Comparison of ENCODE assay signal across 1 cellular context in the genomic region with DNA sequence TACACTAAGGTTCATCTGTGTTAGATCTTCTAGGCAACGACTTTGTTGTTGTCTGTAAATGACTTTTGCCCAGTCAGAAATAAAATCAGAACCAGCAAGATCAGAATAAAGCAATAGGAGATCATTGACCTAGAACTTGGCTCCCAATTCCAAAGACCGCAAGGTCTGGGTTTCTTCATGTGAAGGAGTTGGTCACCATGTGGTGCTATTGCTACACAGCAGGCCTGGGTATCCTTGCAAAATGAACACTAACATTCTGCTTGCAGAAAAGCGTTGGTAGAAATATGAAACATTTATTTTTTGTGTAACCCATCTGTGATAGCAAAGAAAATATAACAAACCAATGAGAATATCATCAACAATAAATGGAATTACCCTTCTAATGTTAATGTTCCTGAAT.
TF ChIP-seq lines count a peak whose summit lies in the region.

No MANE protein-coding gene starts in this region.

TF ChIP-seq in GM23338, 12 proteins besides CTCF, POLR2A, EP300 and RAD21 (continued from another document):
- TF ChIP-seq, protein P1, sequence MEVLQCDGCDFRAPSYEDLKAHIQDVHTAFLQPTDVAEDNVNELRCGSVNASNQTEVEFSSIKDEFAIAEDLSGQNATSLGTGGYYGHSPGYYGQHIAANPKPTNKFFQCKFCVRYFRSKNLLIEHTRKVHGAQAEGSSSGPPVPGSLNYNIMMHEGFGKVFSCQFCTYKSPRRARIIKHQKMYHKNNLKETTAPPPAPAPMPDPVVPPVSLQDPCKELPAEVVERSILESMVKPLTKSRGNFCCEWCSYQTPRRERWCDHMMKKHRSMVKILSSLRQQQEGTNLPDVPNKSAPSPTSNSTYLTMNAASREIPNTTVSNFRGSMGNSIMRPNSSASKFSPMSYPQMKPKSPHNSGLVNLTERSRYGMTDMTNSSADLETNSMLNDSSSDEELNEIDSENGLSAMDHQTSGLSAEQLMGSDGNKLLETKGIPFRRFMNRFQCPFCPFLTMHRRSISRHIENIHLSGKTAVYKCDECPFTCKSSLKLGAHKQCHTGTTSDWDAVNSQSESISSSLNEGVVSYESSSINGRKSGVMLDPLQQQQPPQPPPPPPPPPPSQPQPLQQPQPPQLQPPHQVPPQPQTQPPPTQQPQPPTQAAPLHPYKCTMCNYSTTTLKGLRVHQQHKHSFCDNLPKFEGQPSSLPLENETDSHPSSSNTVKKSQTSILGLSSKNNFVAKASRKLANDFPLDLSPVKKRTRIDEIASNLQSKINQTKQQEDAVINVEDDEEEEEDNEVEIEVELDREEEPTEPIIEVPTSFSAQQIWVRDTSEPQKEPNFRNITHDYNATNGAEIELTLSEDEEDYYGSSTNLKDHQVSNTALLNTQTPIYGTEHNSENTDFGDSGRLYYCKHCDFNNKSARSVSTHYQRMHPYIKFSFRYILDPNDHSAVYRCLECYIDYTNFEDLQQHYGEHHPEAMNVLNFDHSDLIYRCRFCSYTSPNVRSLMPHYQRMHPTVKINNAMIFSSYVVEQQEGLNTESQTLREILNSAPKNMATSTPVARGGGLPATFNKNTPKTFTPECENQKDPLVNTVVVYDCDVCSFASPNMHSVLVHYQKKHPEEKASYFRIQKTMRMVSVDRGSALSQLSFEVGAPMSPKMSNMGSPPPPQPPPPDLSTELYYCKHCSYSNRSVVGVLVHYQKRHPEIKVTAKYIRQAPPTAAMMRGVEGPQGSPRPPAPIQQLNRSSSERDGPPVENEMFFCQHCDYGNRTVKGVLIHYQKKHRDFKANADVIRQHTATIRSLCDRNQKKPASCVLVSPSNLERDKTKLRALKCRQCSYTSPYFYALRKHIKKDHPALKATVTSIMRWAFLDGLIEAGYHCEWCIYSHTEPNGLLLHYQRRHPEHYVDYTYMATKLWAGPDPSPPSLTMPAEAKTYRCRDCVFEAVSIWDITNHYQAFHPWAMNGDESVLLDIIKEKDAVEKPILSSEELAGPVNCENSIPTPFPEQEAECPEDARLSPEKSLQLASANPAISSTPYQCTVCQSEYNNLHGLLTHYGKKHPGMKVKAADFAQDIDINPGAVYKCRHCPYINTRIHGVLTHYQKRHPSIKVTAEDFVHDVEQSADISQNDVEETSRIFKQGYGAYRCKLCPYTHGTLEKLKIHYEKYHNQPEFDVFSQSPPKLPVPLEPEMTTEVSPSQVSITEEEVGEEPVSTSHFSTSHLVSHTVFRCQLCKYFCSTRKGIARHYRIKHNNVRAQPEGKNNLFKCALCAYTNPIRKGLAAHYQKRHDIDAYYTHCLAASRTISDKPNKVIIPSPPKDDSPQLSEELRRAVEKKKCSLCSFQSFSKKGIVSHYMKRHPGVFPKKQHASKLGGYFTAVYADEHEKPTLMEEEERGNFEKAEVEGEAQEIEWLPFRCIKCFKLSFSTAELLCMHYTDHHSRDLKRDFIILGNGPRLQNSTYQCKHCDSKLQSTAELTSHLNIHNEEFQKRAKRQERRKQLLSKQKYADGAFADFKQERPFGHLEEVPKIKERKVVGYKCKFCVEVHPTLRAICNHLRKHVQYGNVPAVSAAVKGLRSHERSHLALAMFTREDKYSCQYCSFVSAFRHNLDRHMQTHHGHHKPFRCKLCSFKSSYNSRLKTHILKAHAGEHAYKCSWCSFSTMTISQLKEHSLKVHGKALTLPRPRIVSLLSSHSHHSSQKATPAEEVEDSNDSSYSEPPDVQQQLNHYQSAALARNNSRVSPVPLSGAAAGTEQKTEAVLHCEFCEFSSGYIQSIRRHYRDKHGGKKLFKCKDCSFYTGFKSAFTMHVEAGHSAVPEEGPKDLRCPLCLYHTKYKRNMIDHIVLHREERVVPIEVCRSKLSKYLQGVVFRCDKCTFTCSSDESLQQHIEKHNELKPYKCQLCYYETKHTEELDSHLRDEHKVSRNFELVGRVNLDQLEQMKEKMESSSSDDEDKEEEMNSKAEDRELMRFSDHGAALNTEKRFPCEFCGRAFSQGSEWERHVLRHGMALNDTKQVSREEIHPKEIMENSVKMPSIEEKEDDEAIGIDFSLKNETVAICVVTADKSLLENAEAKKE (CRISPR knock-in tag; IDR thresholded peaks at IDR 0.05): no peak
- TF ChIP-seq EZH2phosphoT487 (IDR thresholded peaks at IDR 0.05; ENCODE audit: unreplicated experiment) (no peak), ZNF331 (CRISPR knock-in tag; IDR thresholded peaks at IDR 0.05; ENCODE audit: low read depth) (no peak), POLR2AphosphoS5 (IDR thresholded peaks at IDR 0.05; ENCODE audit: low read depth) (no peak)
- TF ChIP-seq, protein P2, sequence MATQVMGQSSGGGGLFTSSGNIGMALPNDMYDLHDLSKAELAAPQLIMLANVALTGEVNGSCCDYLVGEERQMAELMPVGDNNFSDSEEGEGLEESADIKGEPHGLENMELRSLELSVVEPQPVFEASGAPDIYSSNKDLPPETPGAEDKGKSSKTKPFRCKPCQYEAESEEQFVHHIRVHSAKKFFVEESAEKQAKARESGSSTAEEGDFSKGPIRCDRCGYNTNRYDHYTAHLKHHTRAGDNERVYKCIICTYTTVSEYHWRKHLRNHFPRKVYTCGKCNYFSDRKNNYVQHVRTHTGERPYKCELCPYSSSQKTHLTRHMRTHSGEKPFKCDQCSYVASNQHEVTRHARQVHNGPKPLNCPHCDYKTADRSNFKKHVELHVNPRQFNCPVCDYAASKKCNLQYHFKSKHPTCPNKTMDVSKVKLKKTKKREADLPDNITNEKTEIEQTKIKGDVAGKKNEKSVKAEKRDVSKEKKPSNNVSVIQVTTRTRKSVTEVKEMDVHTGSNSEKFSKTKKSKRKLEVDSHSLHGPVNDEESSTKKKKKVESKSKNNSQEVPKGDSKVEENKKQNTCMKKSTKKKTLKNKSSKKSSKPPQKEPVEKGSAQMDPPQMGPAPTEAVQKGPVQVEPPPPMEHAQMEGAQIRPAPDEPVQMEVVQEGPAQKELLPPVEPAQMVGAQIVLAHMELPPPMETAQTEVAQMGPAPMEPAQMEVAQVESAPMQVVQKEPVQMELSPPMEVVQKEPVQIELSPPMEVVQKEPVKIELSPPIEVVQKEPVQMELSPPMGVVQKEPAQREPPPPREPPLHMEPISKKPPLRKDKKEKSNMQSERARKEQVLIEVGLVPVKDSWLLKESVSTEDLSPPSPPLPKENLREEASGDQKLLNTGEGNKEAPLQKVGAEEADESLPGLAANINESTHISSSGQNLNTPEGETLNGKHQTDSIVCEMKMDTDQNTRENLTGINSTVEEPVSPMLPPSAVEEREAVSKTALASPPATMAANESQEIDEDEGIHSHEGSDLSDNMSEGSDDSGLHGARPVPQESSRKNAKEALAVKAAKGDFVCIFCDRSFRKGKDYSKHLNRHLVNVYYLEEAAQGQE (IDR thresholded peaks at IDR 0.05; ENCODE audit: unreplicated experiment): no peak
TF ChIP-seq in GM23338: peak in this region for 0.
